In genomic region chr12:131615316-131616053, GRCh38 we compare ENCODE assay signal across 26 cellular contexts.
A peak's percentile ranks its signal among the peaks of the same experiment; 100 is the strongest.
DNase-seq lines count a peak whose midpoint lies in the region; ATAC-seq and TF ChIP-seq lines count a peak whose summit lies in the region.
"Had no signal": no experiment of that assay in that cellular context is flagged by ENCODE, and none has a peak within 500 bp of the region (broad histone marks: within the 10 kb centered on the region; RNA-seq: fewer than 3 reads in every experiment).

No MANE protein-coding gene starts in this region.

- CTCF ChIA-PET in SK-N-SH (lab: Yijun Ruan, JAX) (interaction anchor here (1.4 kb wide), 1 partner anchor 215 kb away, joined by 4 read pairs; no protein-coding TSS in a partner anchor), Caco-2 (lab: Charles Lee) (no interaction called here)

- H3K9me2 ChIP-seq in SK-N-SH = no peaks in the 10 kb centered on the region

- no peak overlapping the region for H3K4me2 ChIP-seq in SK-N-SH

- DNase-seq in SK-N-SH (no peak), caudate nucleus (lab: John Stamatoyannopoulos, UW) (peak in 1 of 61 donors; percentile 15), mesothelial cell of epicardium (ENCODE audit: low spot score in 2 of 2, unreplicated experiment in 2 of 2) (no peak), Caco-2 (no peak), iPS-NIHi7 (ENCODE audit: extremely low spot score) (no peak), NCI-H128 (lab: John Stamatoyannopoulos, UW; ENCODE audit: unreplicated experiment) (no peak)
- DNase-seq: 8988T; activated CD4-positive, alpha-beta T cell treated with anti-CD3 and anti-CD28 coated beads for 48 hours; activated gamma-delta T cell treated with Interleukin-2 at 50 U/mL for 16 hours; activated naive CD8-positive, alpha-beta T cell treated with anti-CD3 and anti-CD28 coated beads, Interleukin-2, amount 50 U/mL, for 24 hours; activated T-cell treated with anti-CD3 and anti-CD28 coated beads, Interleukin-2, amount 50 U/mL, for 1 hour; CD8-positive, alpha-beta T cell; effector CD4-positive, alpha-beta T cell; KG1; MG63; stimulated activated CD4-positive, alpha-beta T cell treated with anti-CD3 and anti-CD28 coated beads, Interleukin-4, amount 100 ng/mL, for 4 hours had no signal

- H3K27me3 ChIP-seq in SK-N-SH (ENCODE audit: insufficient read depth) = no peaks in the 10 kb centered on the region
- no peaks in the 10 kb centered on the region for H3K27me3 ChIP-seq in Caco-2 (replicated peaks; ENCODE audit: control insufficient read depth, insufficient read depth, low read length)

- 37% methylated on average over 7 of the region's 7 CpGs for WGBS in SK-N-SH (ENCODE audit: low lambda C conversion rate)

- H2AFZ ChIP-seq in SK-N-SH (ENCODE audit: low read depth) = no peak overlapping the region

- H3K4me1 Mint-ChIP-seq in mesothelial cell of epicardium (peaks cover 23% of the 10 kb centered on the region), Caco-2 (ENCODE audit: low read depth, unreplicated experiment) (no peaks in the 10 kb centered on the region)
- H3K4me1 Mint-ChIP-seq: activated naive CD8-positive, alpha-beta T cell treated with anti-CD3 and anti-CD28 coated beads, Interleukin-2, amount 50 U/mL, for 24 hours; B cell; stimulated activated memory B cell treated with anti-CD40 and anti-IgM and Interleukin-4, amounts not matched to agents 10 μg/mL and 1 μg/mL and 100 μg/mL, for 72 hours had no signal

- H3K27ac Mint-ChIP-seq in mesothelial cell of epicardium (peak overlapping the region; percentile 84), Caco-2 (ENCODE audit: unreplicated experiment) (no peak overlapping the region)
- H3K27ac Mint-ChIP-seq: activated naive CD8-positive, alpha-beta T cell treated with anti-CD3 and anti-CD28 coated beads, Interleukin-2, amount 50 U/mL, for 24 hours; B cell; CD8-positive, alpha-beta T cell; stimulated activated memory B cell treated with anti-CD40 and anti-IgM and Interleukin-4, amounts not matched to agents 10 μg/mL and 1 μg/mL and 100 μg/mL, for 72 hours; T-helper 2 cell treated with Interferon-gamma antibody and Interleukin-4, amounts not matched to agents 5 μg/mL and 100 μg/mL, for 36 hours had no signal

- TF ChIP-seq CTCF in SK-N-SH (IDR thresholded peaks at IDR 0.05) (no peak), mesothelial cell of epicardium (IDR thresholded peaks at IDR 0.05; ENCODE audit: unreplicated experiment) (no peak), Caco-2 (IDR thresholded peaks at IDR 0.05; ENCODE audit: insufficient read depth in 1 of 2, low read depth in 1 of 2, low read length in 1 of 2, severe bottlenecking in 1 of 2, unreplicated experiment in 1 of 2) (no peak)

- no peaks in the 10 kb centered on the region for H4K20me1 ChIP-seq in SK-N-SH (ENCODE audit: insufficient read depth)

- TF ChIP-seq RAD21 in SK-N-SH (IDR thresholded peaks at IDR 0.05; ENCODE audit: low read length) = no peak

- H3K36me3 ChIP-seq in SK-N-SH (replicated peaks in 1 of 2; ENCODE audit: control insufficient read depth in 1 of 2, insufficient read depth in 2 of 2, low read length in 1 of 2) = no peaks in the 10 kb centered on the region
- no peaks in the 10 kb centered on the region for H3K36me3 ChIP-seq in Caco-2 (ENCODE audit: control insufficient read depth, insufficient read depth, low read length)
- H3K36me3 ChIP-seq: MG63, prostate gland, suprapubic skin had no signal

- no peaks in the 10 kb centered on the region for H3F3A ChIP-seq in SK-N-SH (replicated peaks; ENCODE audit: insufficient read depth)

- no TSS peak for BruUV-seq in Caco-2 (replicated peaks; lab: Mats Ljungman, UMichigan)

- TF ChIP-seq EP300 in SK-N-SH (IDR thresholded peaks at IDR 0.05; ENCODE audit: borderline replicate concordance in 1 of 2, low read depth in 1 of 2, low read length in 1 of 2) = no peak

- H3K4me3 Mint-ChIP-seq in mesothelial cell of epicardium (no peak overlapping the region), Caco-2 (ENCODE audit: unreplicated experiment) (no peak overlapping the region)
- H3K4me3 Mint-ChIP-seq: activated naive CD8-positive, alpha-beta T cell treated with anti-CD3 and anti-CD28 coated beads, Interleukin-2, amount 50 U/mL, for 24 hours; B cell; CD8-positive, alpha-beta T cell; stimulated activated memory B cell treated with anti-CD40 and anti-IgM and Interleukin-4, amounts not matched to agents 10 μg/mL and 1 μg/mL and 100 μg/mL, for 72 hours; T-helper 2 cell treated with Interferon-gamma antibody and Interleukin-4, amounts not matched to agents 5 μg/mL and 100 μg/mL, for 36 hours had no signal

- POLR2A ChIA-PET in SK-N-SH (lab: Yijun Ruan, JAX) = no interaction called here
- POLR2A ChIA-PET in Caco-2 (lab: Charles Lee) = no interaction called here

- H3K36me3 Mint-ChIP-seq in mesothelial cell of epicardium (no peaks in the 10 kb centered on the region), Caco-2 (ENCODE audit: insufficient read depth, unreplicated experiment) (no peaks in the 10 kb centered on the region)
- H3K36me3 Mint-ChIP-seq: CD8-positive, alpha-beta T cell; stimulated activated memory B cell treated with anti-CD40 and anti-IgM and Interleukin-4, amounts not matched to agents 10 μg/mL and 1 μg/mL and 100 μg/mL, for 72 hours had no signal

- intact Hi-C loops in Caco-2 (cut with micrococcal nuclease; ENCODE audit: unreplicated experiment) = no loop called here

- no peak overlapping the region for H3K4me3 ChIP-seq in SK-N-SH (ENCODE audit: low read depth in 2 of 2, low read length in 1 of 2)
- no peak overlapping the region for H3K4me3 ChIP-seq in Caco-2 (ENCODE audit: low read depth, low read length)
- H3K4me3 ChIP-seq: lung, MG63, prostate gland, suprapubic skin had no signal

- ATAC-seq in SK-N-SH treated with all-trans-retinoic acid at 6 μM for 48 hours (no peak), GM18909 (IDR thresholded peaks at IDR 0.05; ENCODE audit: poor library complexity, unreplicated experiment) (no peak)
- ATAC-seq: activated naive CD8-positive, alpha-beta T cell treated with anti-CD3 and anti-CD28 coated beads, Interleukin-2, amount 50 U/mL, for 24 hours; CD8-positive, alpha-beta T cell; sciatic nerve; stimulated activated memory B cell treated with anti-CD40 and anti-IgM and Interleukin-4, amounts not matched to agents 10 μg/mL and 1 μg/mL and 100 μg/mL, for 72 hours had no signal

- no peaks in the 10 kb centered on the region for H3K9me3 Mint-ChIP-seq in mesothelial cell of epicardium
- H3K9me3 Mint-ChIP-seq in Caco-2 (ENCODE audit: unreplicated experiment) = no peaks in the 10 kb centered on the region
- H3K9me3 Mint-ChIP-seq: activated naive CD8-positive, alpha-beta T cell treated with anti-CD3 and anti-CD28 coated beads, Interleukin-2, amount 50 U/mL, for 24 hours; CD8-positive, alpha-beta T cell; stimulated activated memory B cell treated with anti-CD40 and anti-IgM and Interleukin-4, amounts not matched to agents 10 μg/mL and 1 μg/mL and 100 μg/mL, for 72 hours; T-helper 2 cell treated with Interferon-gamma antibody and Interleukin-4, amounts not matched to agents 5 μg/mL and 100 μg/mL, for 36 hours had no signal

- H3K79me2 ChIP-seq in SK-N-SH (ENCODE audit: insufficient read depth) = no peaks in the 10 kb centered on the region

- no peak overlapping the region for H3K9ac ChIP-seq in SK-N-SH

- H3K4me1 ChIP-seq in SK-N-SH (ENCODE audit: control insufficient read depth in 1 of 2, insufficient read depth in 2 of 2, low read depth in 1 of 2, low read length in 1 of 2) (no peaks in the 10 kb centered on the region; a peak in 1 of 4 replicates), Caco-2 (no peaks in the 10 kb centered on the region)
- H3K4me1 ChIP-seq: prostate gland, suprapubic skin had no signal

- H3K9me3 ChIP-seq in SK-N-SH (no peaks in the 10 kb centered on the region), Caco-2 (no peaks in the 10 kb centered on the region)
- H3K9me3 ChIP-seq: MG63, prostate gland, suprapubic skin had no signal

- H3K27me3 Mint-ChIP-seq in mesothelial cell of epicardium (ENCODE audit: low read depth) (peaks cover 26% of the 10 kb centered on the region), Caco-2 (ENCODE audit: insufficient read depth, unreplicated experiment) (peaks cover 41% of the 10 kb centered on the region)

- H3K27ac ChIP-seq in SK-N-SH (ENCODE audit: low read depth in 2 of 2, low read length in 1 of 2) = no peak overlapping the region
- peak overlapping the region; percentile 67 for H3K27ac ChIP-seq in caudate nucleus (ENCODE audit: low read depth, low read length)
- H3K27ac ChIP-seq: epithelial cell of prostate, prostate gland, suprapubic skin had no signal

TF ChIP-seq in SK-N-SH treated with all-trans-retinoic acid at 6 μM for 48 hours, 23 proteins besides CTCF, POLR2A, EP300 and RAD21 (continues in another document):
- TF ChIP-seq ZFP3 (CRISPR knock-in tag; IDR thresholded peaks at IDR 0.05) (no peak), CSDC2 (CRISPR knock-in tag; IDR thresholded peaks at IDR 0.05) (no peak), ISL1 (CRISPR knock-in tag; IDR thresholded peaks at IDR 0.05) (peak; percentile 47; the same call in 1 of the 2 replicates), CREB5 (CRISPR knock-in tag; IDR thresholded peaks at IDR 0.05; ENCODE audit: low read depth) (no peak), GLIS3 (CRISPR knock-in tag; IDR thresholded peaks at IDR 0.05) (no peak)

TF ChIP-seq in SK-N-SH, 30 proteins besides CTCF, POLR2A, EP300 and RAD21 (continues in another document):
- TF ChIP-seq USF1 (IDR thresholded peaks at IDR 0.05; ENCODE audit: borderline replicate concordance, low read depth) (no peak), GATA2 (CRISPR knock-in tag; IDR thresholded peaks at IDR 0.05) (no peak), ZBTB33 (IDR thresholded peaks at IDR 0.05; ENCODE audit: borderline replicate concordance, low read depth) (no peak), RFX5 (IDR thresholded peaks at IDR 0.05; ENCODE audit: low read length) (no peak), NFIC (IDR thresholded peaks at IDR 0.05; ENCODE audit: borderline replicate concordance) (no peak)
